Comparison of ENCODE assay signal across 8 cellular contexts in genomic region chr5:135930029-135930948, GRCh38. TPM values are rescaled to one million over a fixed set of nuclear protein-coding genes. Genes with fewer than 3 reads are reported as not detected.
DNase-seq lines count a peak whose midpoint lies in the region; TF ChIP-seq lines count a peak whose summit lies in the region.
"Had no signal": no experiment of that assay in that cellular context is flagged by ENCODE, and none has a peak within 500 bp of the region (broad histone marks: within the 10 kb centered on the region; RNA-seq: fewer than 3 reads in every experiment).

No MANE protein-coding gene starts in this region.

- no peaks in the 10 kb centered on the region for H3K9me3 ChIP-seq in GM23248 (ENCODE audit: low read depth)
- peaks cover 9% of the 10 kb centered on the region for H3K9me3 ChIP-seq in SK-N-SH

- H2AFZ ChIP-seq in GM23248 (peak overlapping the region; percentile 63), SK-N-SH (ENCODE audit: low read depth) (peak overlapping the region; percentile 86)

- WGBS in GM23248 (ENCODE audit: low coverage in 1 of 2, low lambda C conversion rate in 2 of 2, missing lambda C conversion rate in 2 of 2), 2 experiments = 15 to 16% methylated on average over 61 to 79 of the region's 99 CpGs
- 14% methylated on average over 16 of the region's 99 CpGs for WGBS in SK-N-SH (ENCODE audit: low lambda C conversion rate)

- H3K9me2 ChIP-seq in GM23248 (ENCODE audit: insufficient read depth) (no peaks in the 10 kb centered on the region), SK-N-SH (no peaks in the 10 kb centered on the region)

- no peak overlapping the region for H3K9ac ChIP-seq in GM23248
- H3K9ac ChIP-seq in SK-N-SH = peak overlapping the region; percentile 65; the same call in 1 of the 2 replicates

- H4K20me1 ChIP-seq in GM23248 (ENCODE audit: insufficient read depth) (no peaks in the 10 kb centered on the region), SK-N-SH (ENCODE audit: insufficient read depth) (no peaks in the 10 kb centered on the region)

- H3K4me1 ChIP-seq in GM23248 (ENCODE audit: insufficient read depth) (no peaks in the 10 kb centered on the region), SK-N-SH (ENCODE audit: control insufficient read depth in 1 of 2, insufficient read depth in 2 of 2, low read depth in 1 of 2, low read length in 1 of 2) (no peaks in the 10 kb centered on the region; a peak in 2 of 4 replicates)

- TF ChIP-seq RAD21 in SK-N-SH (IDR thresholded peaks at IDR 0.05; ENCODE audit: low read length) = no peak

- H3K27me3 ChIP-seq in GM23248 (replicated peaks; ENCODE audit: insufficient read depth) = peaks cover 46% of the 10 kb centered on the region
- H3K27me3 ChIP-seq in SK-N-SH (ENCODE audit: insufficient read depth) = no peaks in the 10 kb centered on the region; the same call in 1 of the 2 replicates

- 0 out of 2 replicates have a peak, but pooled peaks have one; percentile 14 for TF ChIP-seq CTCF in SK-N-SH (IDR thresholded peaks at IDR 0.05)

- POLR2A ChIA-PET in SK-N-SH (lab: Yijun Ruan, JAX) = no interaction called here

- DNase-seq in GM23248 (peak; percentile 40), SK-N-SH (peak; percentile 65), iPS DF 19.7 (ENCODE audit: low read depth, low spot score) (peak; percentile 17), skeletal muscle cell (ENCODE audit: low read depth) (no peak), DMS153 treated with DMSO at 0.1 percent for 48 hours (lab: John Stamatoyannopoulos, UW; ENCODE audit: unreplicated experiment) (no peak), NOMO-1 (lab: John Stamatoyannopoulos, UW; ENCODE audit: unreplicated experiment in 2 of 2) (no peak)
- no peak for DNase-seq in stimulated activated CD4-positive, alpha-beta T cell treated with anti-CD3 and anti-CD28 coated beads, Interleukin-12 subunit alpha, Interleukin-12 subunit beta, amount 100 ng/mL, for 4 hours

- H3K79me2 ChIP-seq in GM23248 (ENCODE audit: insufficient read depth) (no peaks in the 10 kb centered on the region), SK-N-SH (ENCODE audit: insufficient read depth) (peaks cover 46% of the 10 kb centered on the region)

- H3K36me3 ChIP-seq in GM23248 (ENCODE audit: low read depth) = no peaks in the 10 kb centered on the region
- peaks cover under 1 to 7% of the 10 kb centered on the region in 2 experiments for H3K36me3 ChIP-seq in SK-N-SH (replicated peaks in 1 of 2; ENCODE audit: control insufficient read depth in 1 of 2, insufficient read depth in 2 of 2, low read length in 1 of 2)

- CTCF ChIA-PET in SK-N-SH (lab: Yijun Ruan, JAX) = interaction anchor here (0.6 to 1.4 kb wide), 4 partner anchors 30 to 472 kb away, joined by 3 to 4 read pairs (median 3); no protein-coding TSS in a partner anchor

- no peak overlapping the region for H3K27ac ChIP-seq in GM23248
- H3K27ac ChIP-seq in SK-N-SH (ENCODE audit: low read depth in 2 of 2, low read length in 1 of 2) = peak overlapping the region in 1 of 2 experiments; percentile 32; a peak in 1 of 4 replicates

- no peaks in the 10 kb centered on the region for H3F3A ChIP-seq in GM23248 (ENCODE audit: insufficient read depth)
- H3F3A ChIP-seq in SK-N-SH (replicated peaks; ENCODE audit: insufficient read depth) = peaks cover 11% of the 10 kb centered on the region

- TF ChIP-seq EP300 in SK-N-SH (IDR thresholded peaks at IDR 0.05; ENCODE audit: borderline replicate concordance in 1 of 2, low read depth in 1 of 2, low read length in 1 of 2) = no peak

- H3K4me3 ChIP-seq in GM23248 = peak overlapping the region; percentile 63
- H3K4me3 ChIP-seq in SK-N-SH (ENCODE audit: low read depth in 2 of 2, low read length in 1 of 2) = peak overlapping the region; percentile 62 to 67
- peak overlapping the region; percentile 38 for H3K4me3 ChIP-seq in skeletal muscle cell (ENCODE audit: low read depth, low read length)

- in situ Hi-C loops in GM23248 (cut with MboI) = no loop called here

- peak overlapping the region; percentile 69 for H3K4me2 ChIP-seq in GM23248 (ENCODE audit: unreplicated experiment)
- H3K4me2 ChIP-seq in SK-N-SH = peak overlapping the region; percentile 79

TF ChIP-seq in SK-N-SH, 30 proteins besides CTCF, POLR2A, EP300 and RAD21:
- TF ChIP-seq YY1 (IDR thresholded peaks at IDR 0.05; ENCODE audit: low read depth) (no peak), GABPA (IDR thresholded peaks at IDR 0.05; ENCODE audit: low read depth) (no peak), ELF1 (IDR thresholded peaks at IDR 0.05) (no peak), MEF2A (IDR thresholded peaks at IDR 0.05; ENCODE audit: borderline replicate concordance, low read depth) (no peak), SMC3 (IDR thresholded peaks at IDR 0.05; ENCODE audit: low read depth, low read length) (no peak), IRF3 (IDR thresholded peaks at IDR 0.05; ENCODE audit: low read depth, low read length) (no peak), TCF12 (IDR thresholded peaks at IDR 0.05) (no peak), JUND (IDR thresholded peaks at IDR 0.05) (no peak)
- TF ChIP-seq, protein P1, sequence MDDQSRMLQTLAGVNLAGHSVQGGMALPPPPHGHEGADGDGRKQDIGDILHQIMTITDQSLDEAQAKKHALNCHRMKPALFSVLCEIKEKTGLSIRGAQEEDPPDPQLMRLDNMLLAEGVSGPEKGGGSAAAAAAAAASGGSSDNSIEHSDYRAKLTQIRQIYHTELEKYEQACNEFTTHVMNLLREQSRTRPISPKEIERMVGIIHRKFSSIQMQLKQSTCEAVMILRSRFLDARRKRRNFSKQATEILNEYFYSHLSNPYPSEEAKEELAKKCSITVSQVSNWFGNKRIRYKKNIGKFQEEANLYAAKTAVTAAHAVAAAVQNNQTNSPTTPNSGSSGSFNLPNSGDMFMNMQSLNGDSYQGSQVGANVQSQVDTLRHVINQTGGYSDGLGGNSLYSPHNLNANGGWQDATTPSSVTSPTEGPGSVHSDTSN (IDR thresholded peaks at IDR 0.05) = no peak
TF ChIP-seq in SK-N-SH: peak in this region for 0.

RNA-seq across cellular contexts. Expression of gene LECT2, which starts 24.5 kb away (rescaled TPM):
- total RNA-seq in GM23248 (2014; rRNA removed; shearing (Covaris generic)) = 0.32 TPM in 1 of 2 replicates, not detected in the other
- polyA plus RNA-seq in GM23248 (2016; fragmentation: Nextera tagmentation; extraction: Ambion mirVana) (0.41 and 0.51 TPM in 2 replicates), SK-N-SH (2012; rRNA removed) (0.18 and 0.60 TPM in 2 replicates)
- polyA plus RNA-seq in SK-N-SH (2012; cell fraction: cytosol; rRNA removed) = 0.31 and 0.46 TPM in 2 replicates
- 0.35 and 0.49 TPM in 2 replicates for polyA plus RNA-seq in SK-N-SH (2012; cell fraction: nucleus; rRNA removed)
- total RNA-seq: fibroblast of villous mesenchyme had no signal

RNA-seq across cellular contexts. Expression of gene IL9, which starts 34.6 kb away (rescaled TPM):
- not detected in 2 replicates for total RNA-seq in GM23248 (2014; rRNA removed; shearing (Covaris generic))
- polyA plus RNA-seq in GM23248 (2016; fragmentation: Nextera tagmentation; extraction: Ambion mirVana) = not detected in 2 replicates
- polyA plus RNA-seq in SK-N-SH (2012; rRNA removed) = not detected in 2 replicates
- not detected in 2 replicates for polyA plus RNA-seq in SK-N-SH (2012; cell fraction: cytosol; rRNA removed)
- polyA plus RNA-seq in SK-N-SH (2012; cell fraction: nucleus; rRNA removed) = 0.22 TPM in 1 of 2 replicates, not detected in the other
- total RNA-seq: fibroblast of villous mesenchyme had no signal

Comparison
In these comparisons a context has a peak if more than half of its experiments do, and no peak if none do; other contexts are left out.
1. DNase-seq: peak in GM23248 (single experiment), SK-N-SH (single experiment) and iPS DF 19.7 (single experiment); none in skeletal muscle cell (single experiment), DMS153 treated with DMSO at 0.1 percent for 48 hours (single experiment), stimulated activated CD4-positive, alpha-beta T cell treated with anti-CD3 and anti-CD28 coated beads, Interleukin-12 subunit alpha, Interleukin-12 subunit beta, amount 100 ng/mL, for 4 hours (single experiment) and NOMO-1 (0 of 2).
2. Peak in every context shown above with its lines, with median percentiles within 50 percentile points of each other: H3K4me3 ChIP-seq.